In the genomic region with DNA sequence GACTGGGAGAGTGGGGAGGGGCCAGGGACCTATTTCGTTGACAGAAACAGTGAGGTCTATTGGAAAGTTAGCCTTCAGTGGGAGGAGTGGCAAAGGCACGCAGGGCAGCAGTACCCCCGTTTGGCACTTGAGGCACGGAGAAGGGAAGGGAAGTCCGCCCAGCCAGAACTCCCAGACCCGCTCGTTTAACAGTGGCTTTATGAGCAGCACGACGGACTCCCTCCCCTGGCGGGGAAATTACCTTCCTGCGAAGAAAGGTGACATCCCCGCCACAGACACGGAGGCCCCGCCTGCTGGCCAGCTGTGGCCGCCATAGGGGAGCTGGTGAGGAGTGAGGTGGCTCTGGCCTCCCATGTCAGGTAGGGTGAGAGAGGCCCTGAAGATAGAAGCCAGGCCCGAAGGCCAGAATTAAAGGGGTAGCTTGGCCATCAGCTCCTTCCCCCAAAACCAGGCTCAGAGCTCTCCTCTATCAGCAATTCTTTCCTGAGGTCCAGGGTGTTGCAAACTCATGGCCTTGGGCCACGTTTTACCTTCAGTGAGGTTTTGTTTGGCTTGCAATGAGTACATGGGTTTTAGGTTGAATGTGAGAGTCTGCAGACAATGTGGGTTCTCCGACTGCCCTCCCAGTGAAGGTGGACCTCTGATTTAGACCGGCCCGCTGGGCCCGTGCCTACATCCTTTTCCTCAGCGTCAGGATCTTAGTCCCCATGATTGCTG, we compare ENCODE assay signal across 8 cellular contexts.
DNase-seq lines count a peak whose midpoint lies in the region; ATAC-seq and TF ChIP-seq lines count a peak whose summit lies in the region.

No MANE protein-coding gene starts in this region.

- H3K4me1 ChIP-seq in esophagus muscularis mucosa (peaks cover 29 to 54% (median 46%) of the 10 kb centered on the region in 4 donors), skeletal muscle tissue (ENCODE audit: control insufficient read depth in 3 of 3, insufficient read depth in 3 of 3, low read length in 3 of 3) (peaks cover 37 to 58% (median 45%) of the 10 kb centered on the region in 3 donors)

- H3K4me1 Mint-ChIP-seq in activated CD4-positive, alpha-beta memory T cell treated with anti-CD3 and anti-CD28 coated beads for 36 hours (ENCODE audit: low read depth), result peaks cover 12% of the 10 kb centered on the region
- peaks cover 22% of the 10 kb centered on the region for H3K4me1 Mint-ChIP-seq in activated CD4-positive, alpha-beta memory T cell treated with anti-CD3 and anti-CD28 coated beads, Interleukin-2, amount 10 ng/mL, durations not matched to agents 7 days and 5 days

- no peak overlapping the region for H3K4me3 Mint-ChIP-seq in activated CD4-positive, alpha-beta memory T cell treated with anti-CD3 and anti-CD28 coated beads for 36 hours
- no peak overlapping the region for H3K4me3 Mint-ChIP-seq in activated CD4-positive, alpha-beta memory T cell treated with anti-CD3 and anti-CD28 coated beads, Interleukin-2, amount 10 ng/mL, durations not matched to agents 7 days and 5 days

- POLR2A ChIA-PET in activated CD4-positive, alpha-beta memory T cell treated with anti-CD3 and anti-CD28 coated beads for 36 hours (lab: Charles Lee), result no interaction called here
- POLR2A ChIA-PET in activated CD4-positive, alpha-beta memory T cell treated with anti-CD3 and anti-CD28 coated beads, Interleukin-2, amount 10 ng/mL, durations not matched to agents 7 days and 5 days (lab: Charles Lee), result no interaction called here

- H3K4me3 ChIP-seq in esophagus muscularis mucosa (peak overlapping the region in 2 of 4 donors; percentile 50 to 52), skeletal muscle tissue (ENCODE audit: low read length in 3 of 3) (peak overlapping the region in 2 of 3 donors; percentile 48 to 58)

- intact Hi-C loops in activated CD4-positive, alpha-beta memory T cell treated with anti-CD3 and anti-CD28 coated beads for 36 hours (cut with micrococcal nuclease), result loop anchor here (1.0 kb wide), 1 partner anchor 233 kb away; the partner anchor contains the start of gene VEGFA
- intact Hi-C loops in esophagus muscularis mucosa (cut with DNase I), result no loop called here

- peaks cover 1% of the 10 kb centered on the region for H3K36me3 Mint-ChIP-seq in activated CD4-positive, alpha-beta memory T cell treated with anti-CD3 and anti-CD28 coated beads for 36 hours
- no peaks in the 10 kb centered on the region for H3K36me3 Mint-ChIP-seq in activated CD4-positive, alpha-beta memory T cell treated with anti-CD3 and anti-CD28 coated beads, Interleukin-2, amount 10 ng/mL, durations not matched to agents 7 days and 5 days (ENCODE audit: low read depth)

- H3K27me3 Mint-ChIP-seq in activated CD4-positive, alpha-beta memory T cell treated with anti-CD3 and anti-CD28 coated beads for 36 hours, result peaks cover 38% of the 10 kb centered on the region
- H3K27me3 Mint-ChIP-seq in activated CD4-positive, alpha-beta memory T cell treated with anti-CD3 and anti-CD28 coated beads, Interleukin-2, amount 10 ng/mL, durations not matched to agents 7 days and 5 days, result peaks cover 48% of the 10 kb centered on the region

- no peaks in the 10 kb centered on the region for H3K9me3 Mint-ChIP-seq in activated CD4-positive, alpha-beta memory T cell treated with anti-CD3 and anti-CD28 coated beads for 36 hours
- no peaks in the 10 kb centered on the region for H3K9me3 Mint-ChIP-seq in activated CD4-positive, alpha-beta memory T cell treated with anti-CD3 and anti-CD28 coated beads, Interleukin-2, amount 10 ng/mL, durations not matched to agents 7 days and 5 days

- ATAC-seq in HG02870 (IDR thresholded peaks at IDR 0.05; ENCODE audit: unreplicated experiment), result no peak

- DNase-seq in activated CD4-positive, alpha-beta memory T cell treated with anti-CD3 and anti-CD28 coated beads for 36 hours, result peak; percentile 31
- DNase-seq in activated CD4-positive, alpha-beta memory T cell treated with anti-CD3 and anti-CD28 coated beads, Interleukin-2, amount 10 ng/mL, durations not matched to agents 7 days and 5 days, result no peak
- DNase-seq in HK-2 (ENCODE audit: unreplicated experiment) (peak; percentile 80), esophagus muscularis mucosa (ENCODE audit: extremely low spot score) (no peak), SW 1271 (lab: John Stamatoyannopoulos, UW) (no peak), GM03348 (ENCODE audit: low spot score) (no peak)

- H3K9ac ChIP-seq in skeletal muscle tissue (ENCODE audit: low read depth in 1 of 3, low read length in 3 of 3), result peak overlapping the region; percentile 62 to 94 (median 76)

- H3K27ac ChIP-seq in esophagus muscularis mucosa (replicated peaks in 1 of 4), result peak overlapping the region; percentile 7 to 75 (median 66)
- peak overlapping the region; percentile 92 for H3K27ac ChIP-seq in skeletal muscle tissue (ENCODE audit: low read depth, low read length)

- TF ChIP-seq POLR2A in esophagus muscularis mucosa (IDR thresholded peaks at IDR 0.05; ENCODE audit: low read depth), result no peak

- TF ChIP-seq CTCF in esophagus muscularis mucosa (IDR thresholded peaks at IDR 0.05), result no peak

- peaks cover 0 to 35% (median 0%) of the 10 kb centered on the region in 4 donors for H3K27me3 ChIP-seq in esophagus muscularis mucosa
- H3K27me3 ChIP-seq in skeletal muscle tissue (ENCODE audit: control insufficient read depth in 3 of 3, insufficient read depth in 3 of 3, low read length in 3 of 3), result peaks cover 0 to 7% (median 2%) of the 10 kb centered on the region in 3 donors

- CTCF ChIA-PET in activated CD4-positive, alpha-beta memory T cell treated with anti-CD3 and anti-CD28 coated beads for 36 hours (lab: Charles Lee), result interaction anchor here (0.6 to 1.5 kb wide), 4 partner anchors 13 to 72 kb away, joined by 3 to 4 read pairs (median 3); no protein-coding TSS in a partner anchor
- CTCF ChIA-PET in activated CD4-positive, alpha-beta memory T cell treated with anti-CD3 and anti-CD28 coated beads, Interleukin-2, amount 10 ng/mL, durations not matched to agents 7 days and 5 days (lab: Charles Lee), result no interaction called here

- no peak for TF ChIP-seq EP300 in esophagus muscularis mucosa (IDR thresholded peaks at IDR 0.05)

- WGBS in esophagus muscularis mucosa, result 70% methylated on average over 12 of the region's 22 CpGs

- H3K36me3 ChIP-seq in esophagus muscularis mucosa (no peaks in the 10 kb centered on the region), skeletal muscle tissue (ENCODE audit: control insufficient read depth in 3 of 3, insufficient read depth in 3 of 3, low read length in 3 of 3) (no peaks in the 10 kb centered on the region)

- no peak overlapping the region for H3K27ac Mint-ChIP-seq in activated CD4-positive, alpha-beta memory T cell treated with anti-CD3 and anti-CD28 coated beads for 36 hours
- no peak overlapping the region for H3K27ac Mint-ChIP-seq in activated CD4-positive, alpha-beta memory T cell treated with anti-CD3 and anti-CD28 coated beads, Interleukin-2, amount 10 ng/mL, durations not matched to agents 7 days and 5 days

- H3K9me3 ChIP-seq in esophagus muscularis mucosa (no peaks in the 10 kb centered on the region), skeletal muscle tissue (ENCODE audit: control insufficient read depth in 3 of 3, low read length in 3 of 3) (no peaks in the 10 kb centered on the region)

Comparison
In these comparisons a context has a peak if more than half of its experiments do, and no peak if none do; other contexts are left out.
1. DNase-seq: peak in activated CD4-positive, alpha-beta memory T cell treated with anti-CD3 and anti-CD28 coated beads for 36 hours (single experiment) and HK-2 (single experiment); none in activated CD4-positive, alpha-beta memory T cell treated with anti-CD3 and anti-CD28 coated beads, Interleukin-2, amount 10 ng/mL, durations not matched to agents 7 days and 5 days (single experiment), esophagus muscularis mucosa (single experiment), SW 1271 (0 of 2) and GM03348 (single experiment).